Comparison of ENCODE assay signal across 1 cellular context in the genomic region with DNA sequence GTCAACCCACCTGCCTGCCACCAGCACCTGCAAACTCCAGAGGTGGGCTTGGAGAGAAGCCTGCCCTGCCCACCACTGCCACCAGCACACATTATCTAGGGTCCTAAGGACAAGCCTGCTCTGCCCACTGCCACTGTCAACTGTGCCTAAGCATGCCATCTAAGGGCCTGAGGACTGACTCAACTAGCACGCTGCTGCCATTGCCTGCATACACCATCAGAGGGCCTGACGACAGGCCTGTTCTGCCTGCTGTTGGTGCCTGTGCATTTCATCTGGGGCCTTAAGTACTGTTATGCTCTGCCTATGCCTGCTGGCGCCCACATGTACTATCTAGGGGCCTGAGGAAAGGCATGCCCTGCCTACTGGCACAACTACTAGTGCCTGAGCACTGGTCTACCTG.
TF ChIP-seq lines count a peak whose summit lies in the region.

No MANE protein-coding gene starts in this region.

TF ChIP-seq in GM23338, 12 proteins besides CTCF, POLR2A, EP300 and RAD21 (continued from another document):
- TF ChIP-seq EZH2 (IDR thresholded peaks at IDR 0.05; ENCODE audit: low read depth, unreplicated experiment) (no peak), ETS1 (IDR thresholded peaks at IDR 0.05) (no peak), EZH2phosphoT487 (IDR thresholded peaks at IDR 0.05; ENCODE audit: unreplicated experiment) (no peak), ZNF331 (CRISPR knock-in tag; IDR thresholded peaks at IDR 0.05; ENCODE audit: low read depth) (no peak), JUNB (IDR thresholded peaks at IDR 0.05; ENCODE audit: unreplicated experiment) (no peak), ZNF114 (CRISPR knock-in tag; IDR thresholded peaks at IDR 0.05) (no peak), NANOG (IDR thresholded peaks at IDR 0.05; ENCODE audit: borderline replicate concordance) (no peak), POLR2AphosphoS5 (IDR thresholded peaks at IDR 0.05; ENCODE audit: low read depth) (no peak), REST (IDR thresholded peaks at IDR 0.05; ENCODE audit: unreplicated experiment) (no peak)
- TF ChIP-seq, protein P1, sequence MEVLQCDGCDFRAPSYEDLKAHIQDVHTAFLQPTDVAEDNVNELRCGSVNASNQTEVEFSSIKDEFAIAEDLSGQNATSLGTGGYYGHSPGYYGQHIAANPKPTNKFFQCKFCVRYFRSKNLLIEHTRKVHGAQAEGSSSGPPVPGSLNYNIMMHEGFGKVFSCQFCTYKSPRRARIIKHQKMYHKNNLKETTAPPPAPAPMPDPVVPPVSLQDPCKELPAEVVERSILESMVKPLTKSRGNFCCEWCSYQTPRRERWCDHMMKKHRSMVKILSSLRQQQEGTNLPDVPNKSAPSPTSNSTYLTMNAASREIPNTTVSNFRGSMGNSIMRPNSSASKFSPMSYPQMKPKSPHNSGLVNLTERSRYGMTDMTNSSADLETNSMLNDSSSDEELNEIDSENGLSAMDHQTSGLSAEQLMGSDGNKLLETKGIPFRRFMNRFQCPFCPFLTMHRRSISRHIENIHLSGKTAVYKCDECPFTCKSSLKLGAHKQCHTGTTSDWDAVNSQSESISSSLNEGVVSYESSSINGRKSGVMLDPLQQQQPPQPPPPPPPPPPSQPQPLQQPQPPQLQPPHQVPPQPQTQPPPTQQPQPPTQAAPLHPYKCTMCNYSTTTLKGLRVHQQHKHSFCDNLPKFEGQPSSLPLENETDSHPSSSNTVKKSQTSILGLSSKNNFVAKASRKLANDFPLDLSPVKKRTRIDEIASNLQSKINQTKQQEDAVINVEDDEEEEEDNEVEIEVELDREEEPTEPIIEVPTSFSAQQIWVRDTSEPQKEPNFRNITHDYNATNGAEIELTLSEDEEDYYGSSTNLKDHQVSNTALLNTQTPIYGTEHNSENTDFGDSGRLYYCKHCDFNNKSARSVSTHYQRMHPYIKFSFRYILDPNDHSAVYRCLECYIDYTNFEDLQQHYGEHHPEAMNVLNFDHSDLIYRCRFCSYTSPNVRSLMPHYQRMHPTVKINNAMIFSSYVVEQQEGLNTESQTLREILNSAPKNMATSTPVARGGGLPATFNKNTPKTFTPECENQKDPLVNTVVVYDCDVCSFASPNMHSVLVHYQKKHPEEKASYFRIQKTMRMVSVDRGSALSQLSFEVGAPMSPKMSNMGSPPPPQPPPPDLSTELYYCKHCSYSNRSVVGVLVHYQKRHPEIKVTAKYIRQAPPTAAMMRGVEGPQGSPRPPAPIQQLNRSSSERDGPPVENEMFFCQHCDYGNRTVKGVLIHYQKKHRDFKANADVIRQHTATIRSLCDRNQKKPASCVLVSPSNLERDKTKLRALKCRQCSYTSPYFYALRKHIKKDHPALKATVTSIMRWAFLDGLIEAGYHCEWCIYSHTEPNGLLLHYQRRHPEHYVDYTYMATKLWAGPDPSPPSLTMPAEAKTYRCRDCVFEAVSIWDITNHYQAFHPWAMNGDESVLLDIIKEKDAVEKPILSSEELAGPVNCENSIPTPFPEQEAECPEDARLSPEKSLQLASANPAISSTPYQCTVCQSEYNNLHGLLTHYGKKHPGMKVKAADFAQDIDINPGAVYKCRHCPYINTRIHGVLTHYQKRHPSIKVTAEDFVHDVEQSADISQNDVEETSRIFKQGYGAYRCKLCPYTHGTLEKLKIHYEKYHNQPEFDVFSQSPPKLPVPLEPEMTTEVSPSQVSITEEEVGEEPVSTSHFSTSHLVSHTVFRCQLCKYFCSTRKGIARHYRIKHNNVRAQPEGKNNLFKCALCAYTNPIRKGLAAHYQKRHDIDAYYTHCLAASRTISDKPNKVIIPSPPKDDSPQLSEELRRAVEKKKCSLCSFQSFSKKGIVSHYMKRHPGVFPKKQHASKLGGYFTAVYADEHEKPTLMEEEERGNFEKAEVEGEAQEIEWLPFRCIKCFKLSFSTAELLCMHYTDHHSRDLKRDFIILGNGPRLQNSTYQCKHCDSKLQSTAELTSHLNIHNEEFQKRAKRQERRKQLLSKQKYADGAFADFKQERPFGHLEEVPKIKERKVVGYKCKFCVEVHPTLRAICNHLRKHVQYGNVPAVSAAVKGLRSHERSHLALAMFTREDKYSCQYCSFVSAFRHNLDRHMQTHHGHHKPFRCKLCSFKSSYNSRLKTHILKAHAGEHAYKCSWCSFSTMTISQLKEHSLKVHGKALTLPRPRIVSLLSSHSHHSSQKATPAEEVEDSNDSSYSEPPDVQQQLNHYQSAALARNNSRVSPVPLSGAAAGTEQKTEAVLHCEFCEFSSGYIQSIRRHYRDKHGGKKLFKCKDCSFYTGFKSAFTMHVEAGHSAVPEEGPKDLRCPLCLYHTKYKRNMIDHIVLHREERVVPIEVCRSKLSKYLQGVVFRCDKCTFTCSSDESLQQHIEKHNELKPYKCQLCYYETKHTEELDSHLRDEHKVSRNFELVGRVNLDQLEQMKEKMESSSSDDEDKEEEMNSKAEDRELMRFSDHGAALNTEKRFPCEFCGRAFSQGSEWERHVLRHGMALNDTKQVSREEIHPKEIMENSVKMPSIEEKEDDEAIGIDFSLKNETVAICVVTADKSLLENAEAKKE (CRISPR knock-in tag; IDR thresholded peaks at IDR 0.05) = no peak
